ENCODE assay signal across 15 cellular contexts in genomic region chr1:186564558-186564957, GRCh38.
"Had no signal": no experiment of that assay in that cellular context is flagged by ENCODE, and none has a peak within 500 bp of the region (broad histone marks: within the 10 kb centered on the region; RNA-seq: fewer than 3 reads in every experiment).

No MANE protein-coding gene starts in this region.

- H3K4me1 ChIP-seq: colonic mucosa, sigmoid colon, upper lobe of left lung had no signal

- H3K9me3 Mint-ChIP-seq: activated T-cell treated with anti-CD3 and anti-CD28 coated beads, Interleukin-2, amount 50 U/mL, for 4 hours; memory B cell; stimulated activated naive CD8-positive, alpha-beta T cell treated with anti-CD3 and anti-CD28 coated beads, Interleukin-15, Interleukin-2, amounts not matched to agents 100 ng/mL and 50 ng/mL, for 24 hours had no signal

- ATAC-seq: activated T-cell treated with anti-CD3 and anti-CD28 coated beads, Interleukin-2, amount 50 U/mL, for 4 hours; left lobe of liver had no signal

- DNase-seq: activated CD4-positive, alpha-beta T cell treated with anti-CD3 and anti-CD28 coated beads for 1 hour; activated CD4-positive, alpha-beta T cell treated with anti-CD3 and anti-CD28 coated beads, Interleukin-2, amount 50 U/mL, for 48 hours; activated effector memory CD4-positive, alpha-beta T cell treated with anti-CD3 and anti-CD28 coated beads, Interleukin-2, amount 50 U/mL, for 16 hours; activated T-cell treated with anti-CD3 and anti-CD28 coated beads, Interleukin-2, amount 50 U/mL, for 4 hours; colonic mucosa; hypothalamus; sigmoid colon; stimulated activated CD4-positive, alpha-beta T cell treated with anti-CD3 and anti-CD28 coated beads, Interleukin-4, amount 100 ng/mL, for 1 hour; T-helper 9 cell; upper lobe of left lung had no signal

- H3K4me1 Mint-ChIP-seq: memory B cell had no signal

- H3K27me3 ChIP-seq: cardiac muscle cell, colonic mucosa, sigmoid colon, upper lobe of left lung had no signal

- H3K27me3 Mint-ChIP-seq: activated naive CD8-positive, alpha-beta T cell; memory B cell; stimulated activated naive CD8-positive, alpha-beta T cell treated with anti-CD3 and anti-CD28 coated beads, Interleukin-15, Interleukin-2, amounts not matched to agents 100 ng/mL and 50 ng/mL, for 24 hours had no signal

- H3K36me3 Mint-ChIP-seq: activated naive CD8-positive, alpha-beta T cell; memory B cell had no signal

- H3K9me3 ChIP-seq: colonic mucosa, sigmoid colon, upper lobe of left lung had no signal

- H3K36me3 ChIP-seq: cardiac muscle cell, colonic mucosa, sigmoid colon, upper lobe of left lung had no signal

- H3K27ac ChIP-seq: cardiac muscle cell, colonic mucosa, sigmoid colon, upper lobe of left lung had no signal

- H3K4me3 Mint-ChIP-seq: activated naive CD8-positive, alpha-beta T cell; activated T-cell treated with anti-CD3 and anti-CD28 coated beads, Interleukin-2, amount 50 U/mL, for 4 hours; memory B cell; stimulated activated naive CD8-positive, alpha-beta T cell treated with anti-CD3 and anti-CD28 coated beads, Interleukin-15, Interleukin-2, amounts not matched to agents 100 ng/mL and 50 ng/mL, for 24 hours had no signal

- H3K4me3 ChIP-seq: cardiac muscle cell, colonic mucosa, sigmoid colon, upper lobe of left lung had no signal

- H3K27ac Mint-ChIP-seq: activated naive CD8-positive, alpha-beta T cell; memory B cell; stimulated activated naive CD8-positive, alpha-beta T cell treated with anti-CD3 and anti-CD28 coated beads, Interleukin-15, Interleukin-2, amounts not matched to agents 100 ng/mL and 50 ng/mL, for 24 hours had no signal
